ENCODE assay signal across 1 cellular context in the genomic region with DNA sequence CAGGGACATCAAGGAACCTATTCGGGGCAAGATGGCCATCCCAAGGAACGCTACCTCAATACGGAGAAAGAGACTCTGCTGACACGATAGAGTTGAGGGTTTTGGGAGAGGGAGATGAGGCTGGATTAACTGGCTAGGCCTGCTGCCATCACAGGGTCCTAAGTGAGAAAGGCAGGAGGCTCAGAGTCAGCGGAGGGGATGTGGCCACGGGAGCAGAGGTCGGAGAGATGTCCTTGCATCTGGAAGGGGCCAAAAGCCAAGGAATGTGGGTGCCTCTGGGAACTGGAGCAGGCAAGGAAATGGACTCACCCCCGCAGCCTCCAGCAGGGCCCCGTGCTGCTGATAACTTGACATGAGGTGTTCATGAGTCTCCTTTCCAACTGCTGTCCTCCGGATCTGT.
TF ChIP-seq lines count a peak whose summit lies in the region.

No MANE protein-coding gene starts in this region.

TF ChIP-seq in H1, 55 proteins besides CTCF, POLR2A, EP300 and RAD21:
- TF ChIP-seq TAF7 (optimal IDR thresholded peaks at IDR 0.05; ENCODE audit: borderline replicate concordance, low read depth, low read length) (no peak), TEAD4 (IDR thresholded peaks at IDR 0.05; ENCODE audit: low read depth, low read length) (no peak), SRF (IDR thresholded peaks at IDR 0.05; ENCODE audit: low read depth, low read length) (no peak), MAX (IDR thresholded peaks at IDR 0.05) (no peak), SIN3A (conservative IDR thresholded peaks at IDR 0.05 in 1 of 2, IDR thresholded peaks at IDR 0.05 in 1 of 2; ENCODE audit: low read depth in 1 of 2, low read length in 2 of 2) (no peak), SP4 (IDR thresholded peaks at IDR 0.05; ENCODE audit: low read length) (no peak), JUND (IDR thresholded peaks at IDR 0.05; ENCODE audit: low read length) (no peak), RBBP5 (IDR thresholded peaks at IDR 0.05; ENCODE audit: borderline replicate concordance, low read depth, low read length) (no peak)
- TF ChIP-seq, protein P1, sequence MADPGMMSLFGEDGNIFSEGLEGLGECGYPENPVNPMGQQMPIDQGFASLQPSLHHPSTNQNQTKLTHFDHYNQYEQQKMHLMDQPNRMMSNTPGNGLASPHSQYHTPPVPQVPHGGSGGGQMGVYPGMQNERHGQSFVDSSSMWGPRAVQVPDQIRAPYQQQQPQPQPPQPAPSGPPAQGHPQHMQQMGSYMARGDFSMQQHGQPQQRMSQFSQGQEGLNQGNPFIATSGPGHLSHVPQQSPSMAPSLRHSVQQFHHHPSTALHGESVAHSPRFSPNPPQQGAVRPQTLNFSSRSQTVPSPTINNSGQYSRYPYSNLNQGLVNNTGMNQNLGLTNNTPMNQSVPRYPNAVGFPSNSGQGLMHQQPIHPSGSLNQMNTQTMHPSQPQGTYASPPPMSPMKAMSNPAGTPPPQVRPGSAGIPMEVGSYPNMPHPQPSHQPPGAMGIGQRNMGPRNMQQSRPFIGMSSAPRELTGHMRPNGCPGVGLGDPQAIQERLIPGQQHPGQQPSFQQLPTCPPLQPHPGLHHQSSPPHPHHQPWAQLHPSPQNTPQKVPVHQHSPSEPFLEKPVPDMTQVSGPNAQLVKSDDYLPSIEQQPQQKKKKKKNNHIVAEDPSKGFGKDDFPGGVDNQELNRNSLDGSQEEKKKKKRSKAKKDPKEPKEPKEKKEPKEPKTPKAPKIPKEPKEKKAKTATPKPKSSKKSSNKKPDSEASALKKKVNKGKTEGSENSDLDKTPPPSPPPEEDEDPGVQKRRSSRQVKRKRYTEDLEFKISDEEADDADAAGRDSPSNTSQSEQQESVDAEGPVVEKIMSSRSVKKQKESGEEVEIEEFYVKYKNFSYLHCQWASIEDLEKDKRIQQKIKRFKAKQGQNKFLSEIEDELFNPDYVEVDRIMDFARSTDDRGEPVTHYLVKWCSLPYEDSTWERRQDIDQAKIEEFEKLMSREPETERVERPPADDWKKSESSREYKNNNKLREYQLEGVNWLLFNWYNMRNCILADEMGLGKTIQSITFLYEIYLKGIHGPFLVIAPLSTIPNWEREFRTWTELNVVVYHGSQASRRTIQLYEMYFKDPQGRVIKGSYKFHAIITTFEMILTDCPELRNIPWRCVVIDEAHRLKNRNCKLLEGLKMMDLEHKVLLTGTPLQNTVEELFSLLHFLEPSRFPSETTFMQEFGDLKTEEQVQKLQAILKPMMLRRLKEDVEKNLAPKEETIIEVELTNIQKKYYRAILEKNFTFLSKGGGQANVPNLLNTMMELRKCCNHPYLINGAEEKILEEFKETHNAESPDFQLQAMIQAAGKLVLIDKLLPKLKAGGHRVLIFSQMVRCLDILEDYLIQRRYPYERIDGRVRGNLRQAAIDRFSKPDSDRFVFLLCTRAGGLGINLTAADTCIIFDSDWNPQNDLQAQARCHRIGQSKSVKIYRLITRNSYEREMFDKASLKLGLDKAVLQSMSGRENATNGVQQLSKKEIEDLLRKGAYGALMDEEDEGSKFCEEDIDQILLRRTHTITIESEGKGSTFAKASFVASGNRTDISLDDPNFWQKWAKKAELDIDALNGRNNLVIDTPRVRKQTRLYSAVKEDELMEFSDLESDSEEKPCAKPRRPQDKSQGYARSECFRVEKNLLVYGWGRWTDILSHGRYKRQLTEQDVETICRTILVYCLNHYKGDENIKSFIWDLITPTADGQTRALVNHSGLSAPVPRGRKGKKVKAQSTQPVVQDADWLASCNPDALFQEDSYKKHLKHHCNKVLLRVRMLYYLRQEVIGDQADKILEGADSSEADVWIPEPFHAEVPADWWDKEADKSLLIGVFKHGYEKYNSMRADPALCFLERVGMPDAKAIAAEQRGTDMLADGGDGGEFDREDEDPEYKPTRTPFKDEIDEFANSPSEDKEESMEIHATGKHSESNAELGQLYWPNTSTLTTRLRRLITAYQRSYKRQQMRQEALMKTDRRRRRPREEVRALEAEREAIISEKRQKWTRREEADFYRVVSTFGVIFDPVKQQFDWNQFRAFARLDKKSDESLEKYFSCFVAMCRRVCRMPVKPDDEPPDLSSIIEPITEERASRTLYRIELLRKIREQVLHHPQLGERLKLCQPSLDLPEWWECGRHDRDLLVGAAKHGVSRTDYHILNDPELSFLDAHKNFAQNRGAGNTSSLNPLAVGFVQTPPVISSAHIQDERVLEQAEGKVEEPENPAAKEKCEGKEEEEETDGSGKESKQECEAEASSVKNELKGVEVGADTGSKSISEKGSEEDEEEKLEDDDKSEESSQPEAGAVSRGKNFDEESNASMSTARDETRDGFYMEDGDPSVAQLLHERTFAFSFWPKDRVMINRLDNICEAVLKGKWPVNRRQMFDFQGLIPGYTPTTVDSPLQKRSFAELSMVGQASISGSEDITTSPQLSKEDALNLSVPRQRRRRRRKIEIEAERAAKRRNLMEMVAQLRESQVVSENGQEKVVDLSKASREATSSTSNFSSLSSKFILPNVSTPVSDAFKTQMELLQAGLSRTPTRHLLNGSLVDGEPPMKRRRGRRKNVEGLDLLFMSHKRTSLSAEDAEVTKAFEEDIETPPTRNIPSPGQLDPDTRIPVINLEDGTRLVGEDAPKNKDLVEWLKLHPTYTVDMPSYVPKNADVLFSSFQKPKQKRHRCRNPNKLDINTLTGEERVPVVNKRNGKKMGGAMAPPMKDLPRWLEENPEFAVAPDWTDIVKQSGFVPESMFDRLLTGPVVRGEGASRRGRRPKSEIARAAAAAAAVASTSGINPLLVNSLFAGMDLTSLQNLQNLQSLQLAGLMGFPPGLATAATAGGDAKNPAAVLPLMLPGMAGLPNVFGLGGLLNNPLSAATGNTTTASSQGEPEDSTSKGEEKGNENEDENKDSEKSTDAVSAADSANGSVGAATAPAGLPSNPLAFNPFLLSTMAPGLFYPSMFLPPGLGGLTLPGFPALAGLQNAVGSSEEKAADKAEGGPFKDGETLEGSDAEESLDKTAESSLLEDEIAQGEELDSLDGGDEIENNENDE (IDR thresholded peaks at IDR 0.05; ENCODE audit: insufficient replicate concordance, low read length): no peak
